ENCODE assay signal across 15 cellular contexts in genomic region chr3:160677459-160677901, GRCh38. TPM values are rescaled to one million over a fixed set of nuclear protein-coding genes. Genes with fewer than 3 reads are reported as not detected.
DNase-seq lines count a peak whose midpoint lies in the region; ATAC-seq and TF ChIP-seq lines count a peak whose summit lies in the region.
"Had no signal": no experiment of that assay in that cellular context is flagged by ENCODE, and none has a peak within 500 bp of the region (broad histone marks: within the 10 kb centered on the region; RNA-seq: fewer than 3 reads in every experiment).

No MANE protein-coding gene starts in this region.

- H3K4me3 ChIP-seq in RWPE2 (ENCODE audit: severe bottlenecking) (no peak overlapping the region), hepatocyte (no peak overlapping the region), coronary artery (no peak overlapping the region), OCI-LY7 (ENCODE audit: low read depth, low read length, poor library complexity, severe bottlenecking) (no peak overlapping the region)
- H3K4me3 ChIP-seq: BLaER1 treated with 17β-estradiol and CSF1 and Interleukin-3, amounts not matched to agents 10 nM and 100 nM had no signal

- DNase-seq in ELR (ENCODE audit: low read depth): peak; percentile 40
- no peak for DNase-seq in RWPE2 (ENCODE audit: low spot score)
- DNase-seq in hepatocyte (ENCODE audit: low spot score): no peak
- no peak for DNase-seq in progenitor cell of endocrine pancreas (ENCODE audit: low spot score, unreplicated experiment)
- no peak for DNase-seq in coronary artery (ENCODE audit: low spot score)
- no peak for DNase-seq in Right ventricle myocardium superior
- no peak for DNase-seq in OCI-LY7 (ENCODE audit: low spot score)
- DNase-seq: hypothalamus; KBM-7; naive B cell; NCI-H2081; stimulated activated CD8-positive, alpha-beta memory T cell treated with anti-CD3 and anti-CD28 coated beads, Interleukin-4, amount 100 ng/mL, for 48 hours had no signal

- no peaks in the 10 kb centered on the region for H3K36me3 Mint-ChIP-seq in progenitor cell of endocrine pancreas (ENCODE audit: insufficient read depth)
- H3K36me3 Mint-ChIP-seq: activated naive CD8-positive, alpha-beta T cell; naive B cell had no signal

- POLR2A ChIA-PET in OCI-LY7 (lab: Charles Lee): interaction anchor here (0.5 kb wide), 1 partner anchor 59 kb away, joined by 4 read pairs; no protein-coding TSS in a partner anchor

- H4K20me1 ChIP-seq in hepatocyte (ENCODE audit: insufficient read depth, poor library complexity, severe bottlenecking) (no peaks in the 10 kb centered on the region), OCI-LY7 (ENCODE audit: insufficient read depth, low read length) (no peaks in the 10 kb centered on the region)
- H4K20me1 ChIP-seq: BLaER1 treated with 17β-estradiol and CSF1 and Interleukin-3, amounts not matched to agents 10 nM and 100 nM had no signal

- H3K36me3 ChIP-seq in RWPE2 (ENCODE audit: low read depth): no peaks in the 10 kb centered on the region
- H3K36me3 ChIP-seq in hepatocyte (replicated peaks; ENCODE audit: insufficient read depth, low read depth): no peaks in the 10 kb centered on the region
- H3K36me3 ChIP-seq in OCI-LY7 (ENCODE audit: insufficient read depth, low read length): no peaks in the 10 kb centered on the region
- H3K36me3 ChIP-seq: BLaER1 treated with 17β-estradiol and CSF1 and Interleukin-3, amounts not matched to agents 10 nM and 100 nM had no signal

- H3K4me3 Mint-ChIP-seq in progenitor cell of endocrine pancreas (ENCODE audit: low read depth): peak overlapping the region; percentile 45
- H3K4me3 Mint-ChIP-seq: activated naive CD8-positive, alpha-beta T cell; naive B cell had no signal

- H3K4me1 ChIP-seq in RWPE2 (ENCODE audit: insufficient read depth, poor library complexity, severe bottlenecking): peaks cover 34% of the 10 kb centered on the region
- H3K4me1 ChIP-seq in hepatocyte (ENCODE audit: insufficient read depth): peaks cover 39% of the 10 kb centered on the region
- no peaks in the 10 kb centered on the region for H3K4me1 ChIP-seq in OCI-LY7 (ENCODE audit: insufficient read depth, low read length, poor library complexity, severe bottlenecking)
- H3K4me1 ChIP-seq: BLaER1 treated with 17β-estradiol and CSF1 and Interleukin-3, amounts not matched to agents 10 nM and 100 nM had no signal

- H3K4me2 ChIP-seq in hepatocyte (peak overlapping the region; percentile 70), OCI-LY7 (ENCODE audit: low read length) (no peak overlapping the region)
- H3K4me2 ChIP-seq: BLaER1 treated with 17β-estradiol and CSF1 and Interleukin-3, amounts not matched to agents 10 nM and 100 nM had no signal

- CTCF ChIA-PET in OCI-LY7 (lab: Charles Lee; ENCODE audit: unreplicated experiment): no interaction called here

- H3K27ac ChIP-seq in RWPE2 (ENCODE audit: poor library complexity, severe bottlenecking) (peak overlapping the region; percentile 93), hepatocyte (peak overlapping the region; percentile 96), coronary artery (no peak overlapping the region), OCI-LY7 (ENCODE audit: low read depth, low read length, poor library complexity, severe bottlenecking) (no peak overlapping the region)
- H3K27ac ChIP-seq: BLaER1 treated with 17β-estradiol and CSF1 and Interleukin-3, amounts not matched to agents 10 nM and 100 nM had no signal

- no peaks in the 10 kb centered on the region for H3K27me3 Mint-ChIP-seq in progenitor cell of endocrine pancreas

- H3K9me2 ChIP-seq in hepatocyte (replicated peaks; ENCODE audit: insufficient read depth) (no peaks in the 10 kb centered on the region), OCI-LY7 (ENCODE audit: insufficient read depth, low read length) (no peaks in the 10 kb centered on the region)

- peak overlapping the region; percentile 17 for H2AFZ ChIP-seq in hepatocyte
- no peak overlapping the region for H2AFZ ChIP-seq in OCI-LY7 (ENCODE audit: low read length)

- H3K27me3 ChIP-seq in RWPE2 (ENCODE audit: insufficient read depth, poor library complexity, severe bottlenecking): no peaks in the 10 kb centered on the region
- H3K27me3 ChIP-seq in hepatocyte: no peaks in the 10 kb centered on the region
- H3K27me3 ChIP-seq: BLaER1 treated with 17β-estradiol and CSF1 and Interleukin-3, amounts not matched to agents 10 nM and 100 nM had no signal

- peak overlapping the region; percentile 95 for H3K27ac Mint-ChIP-seq in progenitor cell of endocrine pancreas
- H3K27ac Mint-ChIP-seq: activated naive CD8-positive, alpha-beta T cell; naive B cell had no signal

- no peaks in the 10 kb centered on the region for H3K9me3 ChIP-seq in RWPE2 (ENCODE audit: severe bottlenecking)
- H3K9me3 ChIP-seq in hepatocyte (ENCODE audit: low read depth): no peaks in the 10 kb centered on the region
- no peaks in the 10 kb centered on the region for H3K9me3 ChIP-seq in OCI-LY7 (ENCODE audit: low read length)
- H3K9me3 ChIP-seq: BLaER1 treated with 17β-estradiol and CSF1 and Interleukin-3, amounts not matched to agents 10 nM and 100 nM had no signal

- intact Hi-C loops in Right ventricle myocardium superior (cut with DNase I): no loop called here
- intact Hi-C loops in OCI-LY7 (cut with micrococcal nuclease; ENCODE audit: unreplicated experiment): no loop called here

- H3K4me1 Mint-ChIP-seq in progenitor cell of endocrine pancreas (ENCODE audit: low read depth): peaks cover 49% of the 10 kb centered on the region
- H3K4me1 Mint-ChIP-seq: naive B cell had no signal

- H3K79me2 ChIP-seq in hepatocyte: no peaks in the 10 kb centered on the region
- H3K79me2 ChIP-seq in OCI-LY7 (ENCODE audit: insufficient read depth, low read depth, low read length): no peaks in the 10 kb centered on the region

- peak; percentile 21; the same call in 1 of the 3 replicates for ATAC-seq in RWPE2 (ENCODE audit: low read depth)
- no peak for ATAC-seq in SK-N-SH treated with all-trans-retinoic acid at 6 μM for 48 hours
- ATAC-seq in Right ventricle myocardium superior (ENCODE audit: poor library complexity): no peak

- TF ChIP-seq CTCF in RWPE2 (IDR thresholded peaks at IDR 0.05; ENCODE audit: poor library complexity, severe bottlenecking) (no peak), hepatocyte (IDR thresholded peaks at IDR 0.05; ENCODE audit: poor library complexity) (no peak), progenitor cell of endocrine pancreas (IDR thresholded peaks at IDR 0.05; ENCODE audit: unreplicated experiment) (no peak), coronary artery (IDR thresholded peaks at IDR 0.05) (no peak), OCI-LY7 (conservative IDR thresholded peaks at IDR 0.05; ENCODE audit: low read length) (no peak)

- BruUV-seq in OCI-LY7 (replicated peaks; lab: Mats Ljungman, UMichigan): no TSS peak

- peaks cover 3% of the 10 kb centered on the region for H3K9me3 Mint-ChIP-seq in progenitor cell of endocrine pancreas (ENCODE audit: low read depth)

- WGBS in hepatocyte (ENCODE audit: low lambda C conversion rate, missing lambda C conversion rate): 77% methylated on average over 4 of the region's 4 CpGs

TF ChIP-seq in SK-N-SH treated with all-trans-retinoic acid at 6 μM for 48 hours, 23 proteins besides CTCF, POLR2A, EP300 and RAD21:
- TF ChIP-seq ESRRG (CRISPR knock-in tag; IDR thresholded peaks at IDR 0.05) (no peak), OSR1 (CRISPR knock-in tag; IDR thresholded peaks at IDR 0.05) (no peak), ZFP3 (CRISPR knock-in tag; IDR thresholded peaks at IDR 0.05) (no peak), CSDC2 (CRISPR knock-in tag; IDR thresholded peaks at IDR 0.05) (no peak), ZFP30 (CRISPR knock-in tag; IDR thresholded peaks at IDR 0.05) (no peak), GLIS3 (CRISPR knock-in tag; IDR thresholded peaks at IDR 0.05) (no peak), CREB5 (CRISPR knock-in tag; IDR thresholded peaks at IDR 0.05; ENCODE audit: low read depth) (no peak), ZC3H10 (CRISPR knock-in tag; IDR thresholded peaks at IDR 0.05) (no peak), ZNF70 (CRISPR knock-in tag; IDR thresholded peaks at IDR 0.05) (no peak)
TF ChIP-seq in SK-N-SH treated with all-trans-retinoic acid at 6 μM for 48 hours: peak in this region for 0.

RNA-seq across cellular contexts. Expression of gene ARL14, which starts 0.5 kb away (rescaled TPM):
- total RNA-seq in hepatocyte (6.4 and 13.2 TPM in 2 replicates), progenitor cell of endocrine pancreas (0.50 and 1.00 TPM in 2 replicates), Right ventricle myocardium superior (not detected), OCI-LY7 (2022) (not detected in 2 replicates)
- polyA plus RNA-seq in hepatocyte: 9.2 and 11.5 TPM in 2 replicates
- not detected in 2 replicates for total RNA-seq in OCI-LY7 (2014; rRNA removed; shearing (Covaris generic))

Comparison
In these comparisons a context has a peak if more than half of its experiments do, and no peak if none do; other contexts are left out.
1. H3K27ac ChIP-seq: peak in RWPE2 (single experiment) and hepatocyte (single experiment); none in coronary artery (0 of 2) and OCI-LY7 (single experiment).